In the genomic region with DNA sequence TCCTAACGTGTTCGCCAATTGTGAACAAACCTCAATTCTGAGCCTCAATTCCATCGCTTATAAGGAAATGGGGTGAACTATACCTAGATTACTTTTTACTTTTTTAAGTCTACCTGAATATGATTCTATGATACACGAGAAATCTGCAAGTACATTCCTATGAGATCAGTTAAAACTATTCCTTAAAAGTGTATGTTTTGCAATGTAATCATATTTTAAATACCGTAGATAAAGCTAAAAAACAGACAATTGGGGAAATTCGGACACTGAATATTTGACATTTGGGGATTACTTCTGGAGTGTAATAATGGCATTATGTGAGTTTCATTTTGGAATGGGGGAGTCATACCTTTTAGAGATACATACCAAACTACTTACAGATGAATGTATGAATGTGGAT, we compare ENCODE assay signal across 10 cellular contexts.
"Had no signal": no experiment of that assay in that cellular context is flagged by ENCODE, and none has a peak within 500 bp of the region (broad histone marks: within the 10 kb centered on the region; RNA-seq: fewer than 3 reads in every experiment).

No MANE protein-coding gene starts in this region.

- H3K4me1 ChIP-seq: HAP-1 had no signal

- H2AFZ ChIP-seq: GM23248 had no signal

- ATAC-seq: HCT116 had no signal

- H3K4me3 Mint-ChIP-seq: HFFc6, IgD-negative memory B cell had no signal

- H3K27ac ChIP-seq: GM23248, HL-60 had no signal

- H3K9me3 Mint-ChIP-seq: HFFc6 had no signal

- H3K27me3 Mint-ChIP-seq: IgD-negative memory B cell had no signal

- H3K4me3 ChIP-seq: GM23248, HAP-1 had no signal

- H3K27ac Mint-ChIP-seq: HFFc6 had no signal

- DNase-seq: GM23248, GOT3, H7, HFFc6, Kasumi-1, KG1 had no signal

- H3K9ac ChIP-seq: GM23248 had no signal

- H3K36me3 ChIP-seq: HAP-1 had no signal

- H3K9me3 ChIP-seq: HAP-1 had no signal
